In the genomic region with DNA sequence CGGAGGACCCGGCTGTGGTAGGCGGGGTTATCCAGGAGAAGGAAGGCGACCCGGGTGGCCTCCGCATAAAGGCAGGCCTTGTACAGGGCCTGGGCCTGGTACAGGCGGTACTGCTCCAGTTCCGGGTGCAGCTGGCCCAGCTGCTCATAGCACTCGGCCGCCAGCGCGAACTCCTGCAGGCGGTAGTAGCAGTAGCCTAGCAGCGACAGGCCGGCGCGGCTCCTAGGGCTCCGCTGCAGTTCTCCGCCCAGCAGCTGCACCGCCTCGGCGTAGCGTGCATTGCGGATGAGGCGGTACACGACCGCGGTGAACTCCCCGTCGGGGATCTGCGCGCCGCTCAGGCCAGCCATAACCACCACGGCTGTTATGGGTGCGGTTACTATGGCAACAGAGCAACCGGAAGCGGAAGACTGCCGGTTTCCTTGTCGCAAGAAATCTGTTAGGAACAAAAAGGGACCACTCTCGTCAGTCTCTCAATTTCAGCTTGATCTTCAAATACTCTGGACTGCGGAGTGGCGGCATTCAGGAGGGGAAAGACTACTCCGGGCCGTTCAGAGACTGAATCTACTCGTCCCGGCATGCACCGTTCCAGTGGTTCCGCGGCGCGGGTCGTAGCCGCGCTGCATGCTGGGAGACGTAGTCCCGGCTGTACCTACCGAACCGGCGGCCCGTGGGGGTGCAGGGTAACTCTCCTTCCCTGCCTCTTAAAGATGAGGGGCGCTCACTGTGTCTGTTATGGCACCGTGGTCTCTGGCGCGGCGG, we compare ENCODE assay signal across 8 cellular contexts.
DNase-seq lines count a peak whose midpoint lies in the region; ATAC-seq, FAIRE-seq and TF ChIP-seq lines count a peak whose summit lies in the region.

No MANE protein-coding gene starts in this region.

- peak overlapping the region; percentile 96 for H3K4me2 ChIP-seq in keratinocyte (ENCODE audit: control insufficient read depth, extremely low read depth, insufficient read depth, low read depth, low read length)

- peak overlapping the region; percentile 98 for H3K9ac ChIP-seq in keratinocyte (ENCODE audit: control insufficient read depth, extremely low read depth, insufficient read depth, low read length)

- ATAC-seq in GM19043 (IDR thresholded peaks at IDR 0.05; ENCODE audit: low read depth, unreplicated experiment) (peak; percentile 90), HG03342 (IDR thresholded peaks at IDR 0.05; ENCODE audit: unreplicated experiment) (peak; percentile 95)

- no peak for FAIRE-seq in keratinocyte (lab: Jason Lieb, UNC)

- no peaks in the 10 kb centered on the region for H3K79me2 ChIP-seq in keratinocyte (ENCODE audit: control insufficient read depth, insufficient read depth, low read length)

- H3K4me3 ChIP-seq in AG10803 (ENCODE audit: low read length) = peak overlapping the region; percentile 89
- H3K4me3 ChIP-seq in keratinocyte (ENCODE audit: control insufficient read depth in 2 of 3, extremely low read depth in 1 of 3, insufficient read depth in 2 of 3, low read depth in 1 of 3, low read length in 3 of 3) = peak overlapping the region; percentile 73 to 98 (median 97)

- no peaks in the 10 kb centered on the region for H3K9me1 ChIP-seq in keratinocyte (ENCODE audit: control insufficient read depth, extremely low read depth, insufficient read depth, low read length)

- DNase-seq in AG10803 (ENCODE audit: low read depth) = peak; percentile 87
- DNase-seq in NCI-H345 treated with DMSO at 0.1 percent for 48 hours (lab: John Stamatoyannopoulos, UW; ENCODE audit: unreplicated experiment) = peak; percentile 95
- DNase-seq in activated CD4-positive, CD25-positive, alpha-beta regulatory T cell treated with anti-CD3 and anti-CD28 coated beads, Interleukin-2, amount 50 U/mL, for 72 hours = peak; percentile 86
- peak; percentile 87 for DNase-seq in cerebellar cortex (ENCODE audit: low spot score)
- DNase-seq in keratinocyte (ENCODE audit: low read depth, low spot score) = peak; percentile 28
- DNase-seq in stimulated activated CD4-positive, alpha-beta T cell treated with anti-CD3 and anti-CD28 coated beads, Interleukin-12 subunit alpha, Interleukin-12 subunit beta, amount 100 ng/mL, for 4 hours = peak; percentile 81

- no peaks in the 10 kb centered on the region for H3K36me3 ChIP-seq in keratinocyte (ENCODE audit: control insufficient read depth in 2 of 2, extremely low read depth in 1 of 2, insufficient read depth in 2 of 2, low read length in 2 of 2)

- H3K27me3 ChIP-seq in keratinocyte (ENCODE audit: control insufficient read depth, extremely low read depth, insufficient read depth, low read length) = no peaks in the 10 kb centered on the region

- TF ChIP-seq CTCF in AG10803 (conservative IDR thresholded peaks at IDR 0.05; ENCODE audit: low read length) (no peak), keratinocyte (optimal IDR thresholded peaks at IDR 0.05 in 1 of 3, IDR thresholded peaks at IDR 0.05 in 1 of 3, conservative IDR thresholded peaks at IDR 0.05 in 1 of 3; ENCODE audit: extremely low read depth in 1 of 3, insufficient read depth in 2 of 3, low read length in 3 of 3) (no peak)

- H4K20me1 ChIP-seq in keratinocyte (ENCODE audit: control insufficient read depth, extremely low read depth, insufficient read depth, low read length) = no peaks in the 10 kb centered on the region

- peak overlapping the region; percentile 100 for H2AFZ ChIP-seq in keratinocyte (ENCODE audit: control insufficient read depth, low read length)

- H3K4me1 ChIP-seq in keratinocyte (ENCODE audit: control insufficient read depth, extremely low read depth, insufficient read depth, low read length) = no peaks in the 10 kb centered on the region

- dilution Hi-C loops in keratinocyte (cut with MboI; ENCODE audit: extremely low pct_ligation_motif_present, low sequenced_read_pairs) = no loop called here

- peak overlapping the region; percentile 100 for H3K27ac ChIP-seq in keratinocyte (ENCODE audit: control insufficient read depth, insufficient read depth, low read length)

- H3K9me3 ChIP-seq in keratinocyte (ENCODE audit: control insufficient read depth, low read depth, low read length) = no peaks in the 10 kb centered on the region

Comparison
In these comparisons a context has a peak if more than half of its experiments do, and no peak if none do; other contexts are left out.
1. Peak in every context shown above with its lines: DNase-seq, ATAC-seq, H3K4me3 ChIP-seq and H3K27ac ChIP-seq.
2. DNase-seq: peak in every context shown above with its lines; median percentile 95 in NCI-H345 treated with DMSO at 0.1 percent for 48 hours; 87 in AG10803; 87 in cerebellar cortex; 86 in activated CD4-positive, CD25-positive, alpha-beta regulatory T cell treated with anti-CD3 and anti-CD28 coated beads, Interleukin-2, amount 50 U/mL, for 72 hours; 81 in stimulated activated CD4-positive, alpha-beta T cell treated with anti-CD3 and anti-CD28 coated beads, Interleukin-12 subunit alpha, Interleukin-12 subunit beta, amount 100 ng/mL, for 4 hours; 28 in keratinocyte.